Comparison of ENCODE assay signal across 8 cellular contexts in genomic region chr20:25854666-25855065, GRCh38.
A peak's percentile ranks its signal among the peaks of the same experiment; 100 is the strongest.
DNase-seq lines count a peak whose midpoint lies in the region; ATAC-seq and TF ChIP-seq lines count a peak whose summit lies in the region.
"Not testable (repeated sequence)": the region's sequence is repeated elsewhere in the genome, so short reads cannot be mapped to it uniquely, and the experiment has no call there.

No MANE protein-coding gene starts in this region.

- not testable (repeated sequence) for ATAC-seq in activated CD4-positive, alpha-beta T cell treated with anti-CD3 and anti-CD28 coated beads for 36 hours; central memory CD8-positive, alpha-beta T cell (replicated peaks; ENCODE audit: extremely low read depth, poor library complexity, severe bottlenecking)

- H3K27ac ChIP-seq in C4-2B: peak overlapping the region; percentile 63
- not testable (repeated sequence) for H3K27ac ChIP-seq in rectal smooth muscle tissue (ENCODE audit: low read depth, low read length); subcutaneous abdominal adipose tissue (ENCODE audit: low read depth, low read length)

- peaks cover 21% of the 10 kb centered on the region for H3K4me1 Mint-ChIP-seq in activated CD4-positive, alpha-beta T cell treated with anti-CD3 and anti-CD28 coated beads for 36 hours
- H3K4me1 Mint-ChIP-seq in activated T-helper 2 cell treated with anti-CD3 and anti-CD28 coated beads, Interferon-gamma antibody, Interleukin-2, Interleukin-4, amounts not matched to agents 10 μg/mL and 5 μg/mL and 100 μg/mL, durations not matched to agents 14 hours and 24 hours and 36 hours (ENCODE audit: low read depth): peaks cover 21% of the 10 kb centered on the region
- peaks cover 31% of the 10 kb centered on the region for H3K4me1 Mint-ChIP-seq in central memory CD8-positive, alpha-beta T cell

- H3K9ac ChIP-seq in rectal smooth muscle tissue (ENCODE audit: low read length); subcutaneous abdominal adipose tissue (ENCODE audit: low read length in 5 of 5): not testable (repeated sequence)

- CTCF ChIA-PET in activated CD4-positive, alpha-beta T cell treated with anti-CD3 and anti-CD28 coated beads for 36 hours (lab: Charles Lee): not testable (repeated sequence)

- 0 out of 2 replicates have a peak overlapping the region, but pooled peaks have one; percentile 51 for H3K4me3 ChIP-seq in Jurkat, Clone E6-1 (ENCODE audit: low read length)
- H3K4me3 ChIP-seq in rectal smooth muscle tissue (ENCODE audit: low read length): peak overlapping the region; percentile 80
- peak overlapping the region; percentile 67 to 87 (median 77) for H3K4me3 ChIP-seq in subcutaneous abdominal adipose tissue (ENCODE audit: low read depth in 1 of 5, low read length in 5 of 5)

- POLR2A ChIA-PET in activated CD4-positive, alpha-beta T cell treated with anti-CD3 and anti-CD28 coated beads for 36 hours (lab: Charles Lee): not testable (repeated sequence)

- not testable (repeated sequence) for DNase-seq in Jurkat, Clone E6-1 (ENCODE audit: low read depth, low spot score); activated CD4-positive, alpha-beta T cell treated with anti-CD3 and anti-CD28 coated beads for 36 hours; activated T-helper 2 cell treated with anti-CD3 and anti-CD28 coated beads, Interferon-gamma antibody, Interleukin-2, Interleukin-4, amounts not matched to agents 10 μg/mL and 5 μg/mL and 100 μg/mL, durations not matched to agents 14 hours and 24 hours and 36 hours (ENCODE audit: low spot score); central memory CD8-positive, alpha-beta T cell (ENCODE audit: low spot score in 2 of 2)
- peak; percentile 53 for DNase-seq in mesenteric fat pad (ENCODE audit: low spot score)

- peak overlapping the region; percentile 77 for H3K4me3 Mint-ChIP-seq in activated CD4-positive, alpha-beta T cell treated with anti-CD3 and anti-CD28 coated beads for 36 hours
- H3K4me3 Mint-ChIP-seq in activated T-helper 2 cell treated with anti-CD3 and anti-CD28 coated beads, Interferon-gamma antibody, Interleukin-2, Interleukin-4, amounts not matched to agents 10 μg/mL and 5 μg/mL and 100 μg/mL, durations not matched to agents 14 hours and 24 hours and 36 hours (ENCODE audit: low read depth): peak overlapping the region; percentile 83
- peak overlapping the region; percentile 81 for H3K4me3 Mint-ChIP-seq in central memory CD8-positive, alpha-beta T cell

- peaks cover 39% of the 10 kb centered on the region for H3K27me3 Mint-ChIP-seq in activated CD4-positive, alpha-beta T cell treated with anti-CD3 and anti-CD28 coated beads for 36 hours
- H3K27me3 Mint-ChIP-seq in activated T-helper 2 cell treated with anti-CD3 and anti-CD28 coated beads, Interferon-gamma antibody, Interleukin-2, Interleukin-4, amounts not matched to agents 10 μg/mL and 5 μg/mL and 100 μg/mL, durations not matched to agents 14 hours and 24 hours and 36 hours (ENCODE audit: low read depth): peaks cover 30% of the 10 kb centered on the region
- peaks cover 66% of the 10 kb centered on the region for H3K27me3 Mint-ChIP-seq in central memory CD8-positive, alpha-beta T cell

- H3K27ac Mint-ChIP-seq in activated CD4-positive, alpha-beta T cell treated with anti-CD3 and anti-CD28 coated beads for 36 hours; activated T-helper 2 cell treated with anti-CD3 and anti-CD28 coated beads, Interferon-gamma antibody, Interleukin-2, Interleukin-4, amounts not matched to agents 10 μg/mL and 5 μg/mL and 100 μg/mL, durations not matched to agents 14 hours and 24 hours and 36 hours; central memory CD8-positive, alpha-beta T cell (ENCODE audit: low read depth): not testable (repeated sequence)

- not testable (repeated sequence) for TF ChIP-seq CTCF in C4-2B (conservative IDR thresholded peaks at IDR 0.05)

- not testable (repeated sequence) for H3K27me3 ChIP-seq in rectal smooth muscle tissue (ENCODE audit: control insufficient read depth, insufficient read depth, low read length)
- H3K27me3 ChIP-seq in subcutaneous abdominal adipose tissue (ENCODE audit: control insufficient read depth in 5 of 5, insufficient read depth in 4 of 5, low read length in 5 of 5): peaks cover 0 to 24% (median 4%) of the 10 kb centered on the region in 5 donors

- not testable (repeated sequence) for H3K4me1 ChIP-seq in rectal smooth muscle tissue (ENCODE audit: control insufficient read depth, insufficient read depth, low read length)
- H3K4me1 ChIP-seq in subcutaneous abdominal adipose tissue (ENCODE audit: control insufficient read depth in 5 of 5, insufficient read depth in 5 of 5, low read length in 5 of 5): peaks cover 6 to 31% (median 23%) of the 10 kb centered on the region in 5 donors

- H3K36me3 ChIP-seq in rectal smooth muscle tissue (ENCODE audit: control insufficient read depth, insufficient read depth, low read length); subcutaneous abdominal adipose tissue (ENCODE audit: control insufficient read depth in 5 of 5, insufficient read depth in 5 of 5, low read length in 5 of 5): not testable (repeated sequence)

- H3K36me3 Mint-ChIP-seq in activated CD4-positive, alpha-beta T cell treated with anti-CD3 and anti-CD28 coated beads for 36 hours (ENCODE audit: low read depth); activated T-helper 2 cell treated with anti-CD3 and anti-CD28 coated beads, Interferon-gamma antibody, Interleukin-2, Interleukin-4, amounts not matched to agents 10 μg/mL and 5 μg/mL and 100 μg/mL, durations not matched to agents 14 hours and 24 hours and 36 hours (ENCODE audit: low read depth): not testable (repeated sequence)
- H3K36me3 Mint-ChIP-seq in central memory CD8-positive, alpha-beta T cell (ENCODE audit: insufficient read depth): peaks cover 11% of the 10 kb centered on the region

- not testable (repeated sequence) for H3K9me3 ChIP-seq in subcutaneous abdominal adipose tissue (ENCODE audit: control insufficient read depth in 5 of 5, low read length in 5 of 5)

- intact Hi-C loops in activated CD4-positive, alpha-beta T cell treated with anti-CD3 and anti-CD28 coated beads for 36 hours (cut with DNase I, micrococcal nuclease): loop anchor here in 1 of 2 experiments (1.0 kb wide), 1 partner anchor 158 kb away; the partner anchor contains the start of gene ZNF337
- intact Hi-C loops in activated T-helper 2 cell treated with anti-CD3 and anti-CD28 coated beads, Interferon-gamma antibody, Interleukin-2, Interleukin-4, amounts not matched to agents 10 μg/mL and 5 μg/mL and 100 μg/mL, durations not matched to agents 14 hours and 24 hours and 36 hours (cut with micrococcal nuclease): not testable (repeated sequence)

- H3K9me3 Mint-ChIP-seq in activated CD4-positive, alpha-beta T cell treated with anti-CD3 and anti-CD28 coated beads for 36 hours (ENCODE audit: low read depth); activated T-helper 2 cell treated with anti-CD3 and anti-CD28 coated beads, Interferon-gamma antibody, Interleukin-2, Interleukin-4, amounts not matched to agents 10 μg/mL and 5 μg/mL and 100 μg/mL, durations not matched to agents 14 hours and 24 hours and 36 hours; central memory CD8-positive, alpha-beta T cell: not testable (repeated sequence)
